1 cellular context compared by ENCODE assay signal in genomic region chr18:69954719-69955118, GRCh38.
TF ChIP-seq lines count a peak whose summit lies in the region.

No MANE protein-coding gene starts in this region.

TF ChIP-seq in GM12878, 131 proteins besides CTCF, POLR2A, EP300 and RAD21 (continued from another document):
- TF ChIP-seq RELB (IDR thresholded peaks at IDR 0.05; ENCODE audit: low read depth): no peak
- TF ChIP-seq NRF1 (conservative IDR thresholded peaks at IDR 0.05; ENCODE audit: low read depth, low read length): no peak
- no peak for TF ChIP-seq CREM (IDR thresholded peaks at IDR 0.05; ENCODE audit: low read depth)
- TF ChIP-seq SUPT20H (IDR thresholded peaks at IDR 0.05; ENCODE audit: borderline replicate concordance, control insufficient read depth, low read depth, low read length): no peak
- TF ChIP-seq TCF12 (IDR thresholded peaks at IDR 0.05; ENCODE audit: low read depth, low read length): 0 out of 2 replicates have a peak, but pooled peaks have one; percentile 24
